In the genomic region with DNA sequence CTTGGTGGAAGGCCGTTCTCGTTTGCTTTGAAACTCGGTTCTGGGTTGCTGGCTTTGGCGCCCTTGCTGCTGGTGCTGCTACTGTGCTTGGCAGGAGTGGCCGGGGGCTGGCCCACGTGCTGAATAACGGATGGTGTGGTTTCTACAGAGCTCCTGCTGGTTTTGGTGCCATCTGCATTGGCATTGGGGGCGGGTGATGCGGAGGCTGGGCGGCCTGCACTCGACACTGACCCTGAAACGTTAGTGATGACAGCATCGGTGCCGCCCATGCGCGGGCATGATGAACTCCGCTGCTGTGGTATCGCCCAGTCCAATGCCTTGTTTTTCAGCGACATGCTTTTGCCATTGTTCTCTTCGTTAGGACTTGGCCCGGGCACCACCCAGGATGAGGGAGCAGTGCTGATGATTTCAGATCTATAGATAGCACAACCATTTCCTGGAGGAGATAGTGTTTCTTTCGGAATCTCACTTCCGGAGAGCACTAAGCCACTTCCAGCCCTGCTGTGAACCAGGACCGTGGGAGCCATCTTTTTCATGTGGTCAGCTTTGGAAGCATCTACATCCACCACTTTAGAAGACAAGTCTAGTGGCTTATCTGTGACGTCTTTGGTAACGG, we compare ENCODE assay signal across 1 cellular context.
TF ChIP-seq lines count a peak whose summit lies in the region.

No MANE protein-coding gene starts in this region.

TF ChIP-seq in K562, 482 proteins besides CTCF, POLR2A, EP300 and RAD21:
- no peak for TF ChIP-seq HMG20B (CRISPR knock-in tag; IDR thresholded peaks at IDR 0.05)
- TF ChIP-seq SPI1 (IDR thresholded peaks at IDR 0.05; ENCODE audit: borderline replicate concordance, low read depth, low read length), result no peak
- peak; percentile 63 for TF ChIP-seq POLR2G (IDR thresholded peaks at IDR 0.05; ENCODE audit: low read depth, low read length)
- TF ChIP-seq PHF20 (IDR thresholded peaks at IDR 0.05; ENCODE audit: partially characterized antibody), result no peak
- TF ChIP-seq MTA3 (IDR thresholded peaks at IDR 0.05; ENCODE audit: borderline replicate concordance), result 0 out of 2 replicates have a peak, but pooled peaks have one; percentile 30
